ENCODE assay signal across 9 cellular contexts in the genomic region with DNA sequence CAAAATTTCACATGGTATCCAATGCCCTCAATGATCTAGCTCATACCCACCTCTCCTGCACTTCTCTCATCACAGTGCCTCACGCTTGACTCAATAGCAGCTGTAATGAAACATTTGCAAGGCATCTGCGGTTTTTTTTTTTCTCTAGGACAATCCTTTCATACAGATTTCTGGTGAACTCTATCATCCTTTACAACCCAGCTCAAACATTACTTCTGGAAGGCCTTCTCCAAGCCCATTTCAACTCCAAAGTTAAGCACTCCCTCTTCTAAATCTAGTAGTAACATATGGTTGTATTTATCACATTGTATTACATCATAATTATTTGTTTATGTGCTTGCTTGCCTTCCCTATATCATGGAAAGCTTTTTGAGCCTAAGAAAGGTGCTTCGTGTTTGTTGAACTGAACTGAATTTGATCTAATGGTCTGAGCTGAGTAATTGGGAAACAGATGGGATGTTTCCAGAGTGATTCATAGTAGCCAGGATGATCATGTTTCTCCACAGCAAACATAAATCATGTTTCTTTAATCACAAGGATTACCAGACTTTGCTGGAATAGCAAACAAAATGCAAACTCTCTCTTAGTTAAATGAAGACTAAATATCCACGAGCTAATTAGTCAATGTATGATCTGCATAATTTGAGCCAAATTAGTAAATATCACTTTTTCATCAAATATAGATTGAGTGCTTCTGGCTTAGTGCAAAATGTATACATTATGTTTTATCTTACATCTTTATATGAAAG. TPM values are rescaled to one million over a fixed set of nuclear protein-coding genes. Genes with fewer than 3 reads are reported as not detected.
DNase-seq lines count a peak whose midpoint lies in the region; ATAC-seq and TF ChIP-seq lines count a peak whose summit lies in the region.
"Had no signal": no experiment of that assay in that cellular context is flagged by ENCODE, and none has a peak within 500 bp of the region (broad histone marks: within the 10 kb centered on the region; RNA-seq: fewer than 3 reads in every experiment).

No MANE protein-coding gene starts in this region.

- H3K36me3 ChIP-seq in PC-3 (ENCODE audit: low read depth, low read length) (no peaks in the 10 kb centered on the region), esophagus squamous epithelium (no peaks in the 10 kb centered on the region), stomach (no peaks in the 10 kb centered on the region), right atrium auricular region (no peaks in the 10 kb centered on the region)
- no peaks in the 10 kb centered on the region for H3K36me3 ChIP-seq in effector memory CD4-positive, alpha-beta T cell (ENCODE audit: control insufficient read depth, insufficient read depth, low read length)

- no peaks in the 10 kb centered on the region for H4K20me1 ChIP-seq in PC-3 (ENCODE audit: low read length)

- H3K9ac ChIP-seq in PC-3 (ENCODE audit: low read length) = peak overlapping the region; percentile 55

- H3K27ac ChIP-seq in PC-3 (ENCODE audit: low read length) (peak overlapping the region; percentile 87), esophagus squamous epithelium (peak overlapping the region in 3 of 4 donors; percentile 39 to 44 (median 42)), stomach (peak overlapping the region in 3 of 5 donors; percentile 37 to 59 (median 50)), right atrium auricular region (no peak overlapping the region)
- no peak overlapping the region for H3K27ac ChIP-seq in effector memory CD4-positive, alpha-beta T cell (ENCODE audit: insufficient read depth, low read length, poor library complexity, severe bottlenecking)

- no peak for TF ChIP-seq POLR2A in esophagus squamous epithelium (IDR thresholded peaks at IDR 0.05)
- TF ChIP-seq POLR2A in stomach (IDR thresholded peaks at IDR 0.05) = no peak

- H3K4me1 ChIP-seq in PC-3 (ENCODE audit: insufficient read depth, low read length) = peaks cover 38% of the 10 kb centered on the region
- peaks cover 0 to 15% (median 6%) of the 10 kb centered on the region in 3 donors for H3K4me1 ChIP-seq in esophagus squamous epithelium
- H3K4me1 ChIP-seq in stomach = peaks cover 0 to 15% (median 7%) of the 10 kb centered on the region in 4 donors
- H3K4me1 ChIP-seq in right atrium auricular region = peaks cover 0 to 5% of the 10 kb centered on the region in 2 donors
- H3K4me1 ChIP-seq in effector memory CD4-positive, alpha-beta T cell (ENCODE audit: control insufficient read depth, insufficient read depth, low read length, poor library complexity, severe bottlenecking) = no peaks in the 10 kb centered on the region

- peak overlapping the region; percentile 83 for H3K4me2 ChIP-seq in PC-3 (ENCODE audit: low read length)

- H2AFZ ChIP-seq in PC-3 (ENCODE audit: low read length) = peak overlapping the region; percentile 16; the same call in 1 of the 2 replicates

- H3K79me2 ChIP-seq in PC-3 (ENCODE audit: low read length) = no peaks in the 10 kb centered on the region

- CTCF ChIA-PET in PC-3 (lab: Charles Lee) = interaction anchor here (1.4 kb wide), 1 partner anchor 22 kb away, joined by 13 read pairs; no protein-coding TSS in a partner anchor

- H3K27me3 ChIP-seq in PC-3 (ENCODE audit: low read length) = no peaks in the 10 kb centered on the region
- no peaks in the 10 kb centered on the region for H3K27me3 ChIP-seq in esophagus squamous epithelium
- H3K27me3 ChIP-seq in stomach = no peaks in the 10 kb centered on the region
- H3K27me3 ChIP-seq in right atrium auricular region = no peaks in the 10 kb centered on the region
- no peaks in the 10 kb centered on the region for H3K27me3 ChIP-seq in effector memory CD4-positive, alpha-beta T cell (replicated peaks; ENCODE audit: control insufficient read depth, insufficient read depth, low read length, poor library complexity, severe bottlenecking)

- peak; percentile 95 for DNase-seq in HS-5 (ENCODE audit: low read depth)
- DNase-seq in PC-3 = peak; percentile 92
- DNase-seq in esophagus squamous epithelium (lab: John Stamatoyannopoulos, UW) = no peak
- no peak for DNase-seq in stomach
- DNase-seq in right atrium auricular region (ENCODE audit: low spot score) = no peak
- no peak for DNase-seq in effector memory CD4-positive, alpha-beta T cell
- DNase-seq: activated B cell treated with CpG ODN at 0.5 μM for 24 hours had no signal

- ATAC-seq in PC-3 (peak; percentile 91), HG03139 (IDR thresholded peaks at IDR 0.05; ENCODE audit: unreplicated experiment) (no peak), HG02678 (IDR thresholded peaks at IDR 0.05; ENCODE audit: unreplicated experiment) (no peak)

- no peaks in the 10 kb centered on the region for H3K9me3 ChIP-seq in PC-3 (ENCODE audit: low read length)
- H3K9me3 ChIP-seq in esophagus squamous epithelium = no peaks in the 10 kb centered on the region
- no peaks in the 10 kb centered on the region for H3K9me3 ChIP-seq in stomach
- no peaks in the 10 kb centered on the region for H3K9me3 ChIP-seq in right atrium auricular region
- H3K9me3 ChIP-seq in effector memory CD4-positive, alpha-beta T cell (ENCODE audit: control insufficient read depth, low read length) = no peaks in the 10 kb centered on the region

- peaks cover 18% of the 10 kb centered on the region for H3F3A ChIP-seq in PC-3 (ENCODE audit: low read length, unreplicated experiment)

- no TSS peak for BruUV-seq in PC-3 (replicated peaks; lab: Mats Ljungman, UMichigan)

- no peaks in the 10 kb centered on the region for H3K9me2 ChIP-seq in PC-3 (replicated peaks; ENCODE audit: low read length)

- no peak for TF ChIP-seq CTCF in PC-3 (conservative IDR thresholded peaks at IDR 0.05; ENCODE audit: low read depth, low read length)
- TF ChIP-seq CTCF in esophagus squamous epithelium (IDR thresholded peaks at IDR 0.05) = no peak
- no peak for TF ChIP-seq CTCF in stomach (IDR thresholded peaks at IDR 0.05)
- TF ChIP-seq CTCF in right atrium auricular region (IDR thresholded peaks at IDR 0.05) = no peak

- POLR2A ChIA-PET in PC-3 (lab: Charles Lee; ENCODE audit: unreplicated experiment) = interaction anchor here (0.5 to 1.7 kb wide), 7 partner anchors 10 to 1885 kb away, joined by 3 to 17 read pairs (median 4); a partner anchor contains a TSS

- H3K4me3 ChIP-seq in PC-3 (ENCODE audit: low read length) (peak overlapping the region; percentile 60), esophagus squamous epithelium (no peak overlapping the region), stomach (no peak overlapping the region), right atrium auricular region (no peak overlapping the region)
- H3K4me3 ChIP-seq in effector memory CD4-positive, alpha-beta T cell (ENCODE audit: insufficient read depth, low read depth, low read length, poor library complexity, severe bottlenecking) = no peak overlapping the region

- intact Hi-C loops in PC-3 (cut with micrococcal nuclease) = loop anchor here (1.0 kb wide), 2 partner anchors 13 to 22 kb away; no protein-coding TSS in a partner anchor
- intact Hi-C loops in esophagus squamous epithelium (cut with DNase I) = no loop called here
- intact Hi-C loops in stomach (cut with DNase I; ENCODE audit: low total_unique reads) = no loop called here

- TF ChIP-seq EP300 in stomach (IDR thresholded peaks at IDR 0.05) = no peak

- WGBS in esophagus squamous epithelium, 2 donors = 34 to 55% methylated on average over 4 of the region's 4 CpGs
- 30 to 43% (median 36%) methylated on average over 4 of the region's 4 CpGs for WGBS in stomach, 5 donors

RNA-seq across cellular contexts. Expression of a gene that starts 14.3 kb away (rescaled TPM):
- total RNA-seq in PC-3 (2014; rRNA removed) (88.4 and 98.0 TPM in 2 replicates), esophagus squamous epithelium (10 to 100 TPM in 2 of 4 donors, 1 to 10 TPM in 2; 4.5 to 58.7 (median 10.0) TPM), stomach (100 to 1,000 TPM in 3 of 5 donors, 10 to 100 TPM in 2; 42.6 to 214 (median 136) TPM), right atrium auricular region (100 to 1,000 TPM; 261 to 441 TPM)
- 10 to 100 TPM; 22.0 to 28.6 (median 26.1) TPM for polyA plus RNA-seq in stomach

Comparison
In these comparisons a context has a peak if more than half of its experiments do, and no peak if none do; other contexts are left out.
1. DNase-seq: peak in HS-5 (single experiment) and PC-3 (single experiment); none in esophagus squamous epithelium (single experiment), stomach (single experiment), right atrium auricular region (single experiment) and effector memory CD4-positive, alpha-beta T cell (0 of 3).
2. H3K27ac ChIP-seq: peak in PC-3 (single experiment), esophagus squamous epithelium (3 of 4) and stomach (3 of 5); none in right atrium auricular region (0 of 2) and effector memory CD4-positive, alpha-beta T cell (single experiment).